8 cellular contexts compared by ENCODE assay signal in genomic region chr12:4320287-4320858, GRCh38. TPM values are rescaled to one million over a fixed set of nuclear protein-coding genes. Genes with fewer than 3 reads are reported as not detected.
DNase-seq lines count a peak whose midpoint lies in the region; ATAC-seq, FAIRE-seq and TF ChIP-seq lines count a peak whose summit lies in the region.

No MANE protein-coding gene starts in this region.

- H3K9me3 ChIP-seq in adipocyte (ENCODE audit: control insufficient read depth, low read length) = no peaks in the 10 kb centered on the region
- H3K9me3 ChIP-seq in testis = no peaks in the 10 kb centered on the region

- no peak for DNase-seq in AG04449 (ENCODE audit: low read depth, low spot score)
- no peak for DNase-seq in GM19239 (ENCODE audit: insufficient read length, low spot score)
- DNase-seq in adipocyte (ENCODE audit: low read depth) = no peak
- no peak for DNase-seq in kidney epithelial cell (ENCODE audit: low read depth)
- no peak for DNase-seq in testis
- no peak for DNase-seq in stimulated activated CD4-positive, alpha-beta T cell treated with anti-CD3 and anti-CD28 coated beads, Interleukin-12 subunit alpha, Interleukin-12 subunit beta, amount 100 ng/mL, for 4 hours
- no peak for DNase-seq in NCI-H2107 (lab: John Stamatoyannopoulos, UW)

- POLR2A ChIA-PET in AG04449 (lab: Yijun Ruan, JAX) = no interaction called here

- CTCF ChIA-PET in AG04449 (lab: Yijun Ruan, JAX) = interaction anchor here (2.0 to 2.8 kb wide), 2 partner anchors 13 to 44 kb away, joined by 5 to 14 read pairs; no protein-coding TSS in a partner anchor

- H3K9ac ChIP-seq in adipocyte (ENCODE audit: low read length) = peak overlapping the region; percentile 76

- WGBS in testis, 2 donors = 2% methylated on average over 15 to 18 of the region's 18 CpGs

- H3K4me1 ChIP-seq in adipocyte (ENCODE audit: control insufficient read depth, insufficient read depth, low read length) = peaks cover 15% of the 10 kb centered on the region
- peaks cover 17% of the 10 kb centered on the region for H3K4me1 ChIP-seq in testis

- TF ChIP-seq CTCF in AG04449 (IDR thresholded peaks at IDR 0.05; ENCODE audit: insufficient read depth, low read length, missing control alignments) (no peak), kidney epithelial cell (IDR thresholded peaks at IDR 0.05; ENCODE audit: insufficient read depth, low read length, poor library complexity, severe bottlenecking) (no peak), testis (IDR thresholded peaks at IDR 0.05) (no peak)

- peak; percentile 40 for ATAC-seq in HG03196 (IDR thresholded peaks at IDR 0.05; ENCODE audit: unreplicated experiment)

- no peak for TF ChIP-seq POLR2A in testis (IDR thresholded peaks at IDR 0.05)

- H3K27ac ChIP-seq in testis = peak overlapping the region; percentile 67 to 85

- H3K36me3 ChIP-seq in adipocyte (ENCODE audit: control insufficient read depth, insufficient read depth, low read length, severe bottlenecking) (no peaks in the 10 kb centered on the region), kidney epithelial cell (ENCODE audit: control insufficient read depth, insufficient read depth, low read length) (no peaks in the 10 kb centered on the region), testis (ENCODE audit: low read depth, missing control alignments) (no peaks in the 10 kb centered on the region)

- H3K27me3 ChIP-seq in adipocyte (replicated peaks; ENCODE audit: control insufficient read depth, insufficient read depth, low read length) = no peaks in the 10 kb centered on the region
- H3K27me3 ChIP-seq in kidney epithelial cell (ENCODE audit: control insufficient read depth, insufficient read depth, low read length) = no peaks in the 10 kb centered on the region
- H3K27me3 ChIP-seq in testis = no peaks in the 10 kb centered on the region

- H3K4me3 ChIP-seq in AG04449 (ENCODE audit: low read depth, low read length) = peak overlapping the region; percentile 77
- H3K4me3 ChIP-seq in adipocyte (ENCODE audit: low read length) = peak overlapping the region; percentile 93
- peak overlapping the region; percentile 73 for H3K4me3 ChIP-seq in kidney epithelial cell (ENCODE audit: low read depth, low read length)
- H3K4me3 ChIP-seq in testis = peak overlapping the region; percentile 92 to 95

- intact Hi-C loops in testis (cut with DNase I; ENCODE audit: low total_unique reads) = no loop called here

- FAIRE-seq in GM19239 (lab: Jason Lieb, UNC) = peak; percentile 21

RNA-seq across cellular contexts. Expression of gene TIGAR, which starts 0.6 kb away (rescaled TPM):
- 17.3 and 18.3 TPM in 2 replicates for total RNA-seq in kidney epithelial cell
- total RNA-seq in testis = 10 to 100 TPM in 1 of 2 donors, 1 to 10 TPM in 1; 5.1 to 14.6 TPM
- 14.2 TPM for polyA plus RNA-seq in testis (ENCODE audit: insufficient read depth, low read depth, low replicate concordance)

RNA-seq across cellular contexts. Expression of gene CCND2, which starts 46.8 kb away (rescaled TPM):
- total RNA-seq in kidney epithelial cell (88.3 and 91.0 TPM in 2 replicates), testis (10 to 100 TPM; 19.9 to 21.3 TPM)
- polyA plus RNA-seq in testis (ENCODE audit: insufficient read depth, low read depth, low replicate concordance) = 7.9 TPM

RNA-seq across cellular contexts. Expression of gene FGF23, which starts 59.1 kb away (rescaled TPM):
- total RNA-seq in kidney epithelial cell (not detected in 2 replicates), testis (not detected)
- 0.12 TPM for polyA plus RNA-seq in testis (ENCODE audit: insufficient read depth, low read depth, low replicate concordance)
